17 cellular contexts compared by ENCODE assay signal in the genomic region with DNA sequence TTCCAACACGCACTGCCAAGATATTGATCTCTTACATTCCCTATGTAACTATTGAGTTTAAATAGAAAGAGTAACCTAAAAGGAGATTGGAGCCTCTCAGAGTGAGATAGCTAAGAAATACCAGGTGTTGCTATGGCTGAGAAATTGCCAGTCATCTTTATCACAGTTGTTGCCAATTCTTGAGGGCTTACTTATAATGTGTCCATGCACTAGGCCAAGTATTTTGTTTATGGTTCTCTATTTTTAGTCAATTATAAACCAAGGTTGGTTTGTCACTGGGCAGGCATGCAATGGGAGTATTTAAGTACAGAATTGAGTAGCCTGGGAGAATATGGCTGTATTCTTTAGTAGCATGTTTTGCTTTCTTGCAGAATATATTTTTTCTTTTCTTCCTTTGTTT.
DNase-seq lines count a peak whose midpoint lies in the region; ATAC-seq, FAIRE-seq and TF ChIP-seq lines count a peak whose summit lies in the region.
"Had no signal": no experiment of that assay in that cellular context is flagged by ENCODE, and none has a peak within 500 bp of the region (broad histone marks: within the 10 kb centered on the region; RNA-seq: fewer than 3 reads in every experiment).

No MANE protein-coding gene starts in this region.

- no TSS peak for BruUV-seq in HepG2 (replicated peaks; lab: Mats Ljungman, UMichigan)

- ATAC-seq in HG03354 (IDR thresholded peaks at IDR 0.05; ENCODE audit: poor library complexity, severe bottlenecking, unreplicated experiment) (peak; percentile 58), HepG2 (no peak), HG03469 (IDR thresholded peaks at IDR 0.05; ENCODE audit: unreplicated experiment) (no peak)
- ATAC-seq: GM12878, Panc1 had no signal

- TF ChIP-seq CTCF in HepG2 (CRISPR knock-in tag; IDR thresholded peaks at IDR 0.05) = no peak
- TF ChIP-seq CTCF in prostate gland (IDR thresholded peaks at IDR 0.05) = no peak
- TF ChIP-seq CTCF in dorsolateral prefrontal cortex (IDR thresholded peaks at IDR 0.05 in 54 of 56, conservative IDR thresholded peaks at IDR 0.05 in 2 of 56; ENCODE audit: low read depth in 1 of 56, partially characterized antibody in 56 of 56) = no peak

- no peaks in the 10 kb centered on the region for H3K79me2 ChIP-seq in HepG2 (ENCODE audit: insufficient read depth, low read length)

- 0% methylated on average over 1 of the region's 1 CpG for WGBS in HepG2 (ENCODE audit: low lambda C conversion rate)
- WGBS in prostate gland = 75% methylated on average over 1 of the region's 1 CpG

- H3K4me3 Mint-ChIP-seq in activated CD4-positive, alpha-beta T cell treated with anti-CD3 and anti-CD28 coated beads, Interleukin-2, amount 10 ng/mL, durations not matched to agents 24 days and 14 days = no peak overlapping the region
- H3K4me3 Mint-ChIP-seq: CD8-positive, alpha-beta memory T cell had no signal

- no peak for FAIRE-seq in HepG2 (lab: Jason Lieb, UNC)
- FAIRE-seq: GM12878, GM18507 had no signal

- POLR2A ChIA-PET in HepG2 (lab: Yijun Ruan, JAX) = no interaction called here

- no peaks in the 10 kb centered on the region for H3K27me3 ChIP-seq in HepG2 (ENCODE audit: control insufficient read depth in 1 of 2, insufficient read depth in 2 of 2, low read length in 2 of 2)
- no peaks in the 10 kb centered on the region for H3K27me3 ChIP-seq in prostate gland (replicated peaks; ENCODE audit: insufficient read depth)
- H3K27me3 ChIP-seq in dorsolateral prefrontal cortex = peaks cover 0 to 72% (median 37%) of the 10 kb centered on the region in 45 donors
- H3K27me3 ChIP-seq: BLaER1 had no signal

- TF ChIP-seq EP300 in HepG2 (IDR thresholded peaks at IDR 0.05; ENCODE audit: low read depth in 2 of 2, low read length in 2 of 2) (no peak), HepG2 (CRISPR knock-in tag; IDR thresholded peaks at IDR 0.05; ENCODE audit: borderline replicate concordance) (no peak)

- no peaks in the 10 kb centered on the region for H3K4me1 Mint-ChIP-seq in activated CD4-positive, alpha-beta T cell treated with anti-CD3 and anti-CD28 coated beads, Interleukin-2, amount 10 ng/mL, durations not matched to agents 24 days and 14 days
- H3K4me1 Mint-ChIP-seq: CD8-positive, alpha-beta memory T cell had no signal

- CTCF ChIA-PET in HepG2 (lab: Yijun Ruan, JAX; ENCODE audit: low intra/inter-chr PET ratio, low total read pairs) = no interaction called here

- H3K27ac ChIP-seq in HepG2 (ENCODE audit: extremely low read length, insufficient read depth, low read length) (no peak overlapping the region), prostate gland (no peak overlapping the region), dorsolateral prefrontal cortex (no peak overlapping the region)
- H3K27ac ChIP-seq: BLaER1 had no signal

- no peaks in the 10 kb centered on the region for H3K36me3 Mint-ChIP-seq in activated CD4-positive, alpha-beta T cell treated with anti-CD3 and anti-CD28 coated beads, Interleukin-2, amount 10 ng/mL, durations not matched to agents 24 days and 14 days (ENCODE audit: low read depth)
- H3K36me3 Mint-ChIP-seq: CD8-positive, alpha-beta memory T cell had no signal

- no peak overlapping the region for H3K4me3 ChIP-seq in HepG2 (replicated peaks in 1 of 3; ENCODE audit: insufficient read depth in 1 of 3, low read depth in 2 of 3, low read length in 3 of 3)
- no peak overlapping the region for H3K4me3 ChIP-seq in prostate gland
- H3K4me3 ChIP-seq in dorsolateral prefrontal cortex = no peak overlapping the region
- H3K4me3 ChIP-seq: BLaER1, GM12878 had no signal

- in situ Hi-C loops in HepG2 (cut with HindIII; ENCODE audit: extremely low pct_ligation_motif_present, low pct_unique_long_range_greater_than_20kb) = no loop called here

- no peaks in the 10 kb centered on the region for H3K9me3 Mint-ChIP-seq in activated CD4-positive, alpha-beta T cell treated with anti-CD3 and anti-CD28 coated beads, Interleukin-2, amount 10 ng/mL, durations not matched to agents 24 days and 14 days

- H3K4me1 ChIP-seq in HepG2 (ENCODE audit: insufficient read depth, low read length) = no peaks in the 10 kb centered on the region
- no peaks in the 10 kb centered on the region for H3K4me1 ChIP-seq in prostate gland (replicated peaks)
- H3K4me1 ChIP-seq: BLaER1 had no signal

- no peak overlapping the region for H3K4me2 ChIP-seq in HepG2 (ENCODE audit: low read depth, low read length)
- H3K4me2 ChIP-seq: BLaER1, SK-N-SH had no signal

- H3K36me3 ChIP-seq in HepG2 (replicated peaks in 1 of 2; ENCODE audit: control insufficient read depth in 1 of 2, insufficient read depth in 2 of 2, low read length in 2 of 2) (no peaks in the 10 kb centered on the region), prostate gland (no peaks in the 10 kb centered on the region)
- H3K36me3 ChIP-seq: BLaER1 had no signal

- no peak overlapping the region for H2AFZ ChIP-seq in HepG2 (ENCODE audit: low read length)

- TF ChIP-seq POLR2A in HepG2 (IDR thresholded peaks at IDR 0.05; ENCODE audit: insufficient read depth in 1 of 2, low read depth in 2 of 2, low read length in 2 of 2) = no peak
- TF ChIP-seq POLR2A in prostate gland (IDR thresholded peaks at IDR 0.05) = no peak

- H3K27ac Mint-ChIP-seq in activated CD4-positive, alpha-beta T cell treated with anti-CD3 and anti-CD28 coated beads, Interleukin-2, amount 10 ng/mL, durations not matched to agents 24 days and 14 days = no peak overlapping the region
- H3K27ac Mint-ChIP-seq: CD8-positive, alpha-beta memory T cell had no signal

- H3K27me3 Mint-ChIP-seq in activated CD4-positive, alpha-beta T cell treated with anti-CD3 and anti-CD28 coated beads, Interleukin-2, amount 10 ng/mL, durations not matched to agents 24 days and 14 days = no peaks in the 10 kb centered on the region

- no peak for TF ChIP-seq RAD21 in HepG2 (CRISPR knock-in tag; IDR thresholded peaks at IDR 0.05)

- H3K9ac ChIP-seq in HepG2 (ENCODE audit: insufficient read depth, low read depth, low read length) = no peak overlapping the region
- H3K9ac ChIP-seq: BLaER1, SK-N-SH had no signal

- no peaks in the 10 kb centered on the region for H4K20me1 ChIP-seq in HepG2 (ENCODE audit: insufficient read depth, low read length)
- H4K20me1 ChIP-seq: BLaER1 had no signal

- intact Hi-C loops in HepG2 (cut with micrococcal nuclease; ENCODE audit: unreplicated experiment) = no loop called here
- intact Hi-C loops in prostate gland (cut with DNase I) = no loop called here
- intact Hi-C loops in activated CD4-positive, alpha-beta T cell treated with anti-CD3 and anti-CD28 coated beads, Interleukin-2, amount 10 ng/mL, durations not matched to agents 24 days and 14 days (cut with micrococcal nuclease) = no loop called here
- intact Hi-C loops in dorsolateral prefrontal cortex (cut with DNase I) = no loop called here

- H3K9me3 ChIP-seq in HepG2 (ENCODE audit: low read length) (no peaks in the 10 kb centered on the region), prostate gland (no peaks in the 10 kb centered on the region)
- H3K9me3 ChIP-seq: BLaER1, SK-N-SH had no signal

- peak; percentile 16 for DNase-seq in dedifferentiated amniotic fluid mesenchymal stem cell (ENCODE audit: extremely low spot score)
- DNase-seq in HepG2 (ENCODE audit: low spot score) = no peak
- no peak for DNase-seq in prostate gland (ENCODE audit: low spot score)
- DNase-seq in activated CD4-positive, alpha-beta T cell treated with anti-CD3 and anti-CD28 coated beads, Interleukin-2, amount 10 ng/mL, durations not matched to agents 24 days and 14 days = no peak
- no peak for DNase-seq in dorsolateral prefrontal cortex
- DNase-seq: CD8-positive, alpha-beta memory T cell; GOT3; NCI-H187 treated with DMSO at 0.1 percent for 48 hours; NCI-H446; Right ventricle myocardium superior; SK-N-SH had no signal

TF ChIP-seq in HepG2, 621 proteins besides CTCF, POLR2A, EP300 and RAD21:
- TF ChIP-seq ISL2 (CRISPR knock-in tag; IDR thresholded peaks at IDR 0.05) = no peak
- TF ChIP-seq SMC3 (IDR thresholded peaks at IDR 0.05; ENCODE audit: low read length) = no peak
- TF ChIP-seq TFAP4 (IDR thresholded peaks at IDR 0.05; ENCODE audit: borderline replicate concordance, low read depth) = no peak
- 0 out of 2 replicates have a peak, but pooled peaks have one; percentile 13 for TF ChIP-seq NFE2L2 (IDR thresholded peaks at IDR 0.05; ENCODE audit: low read length)
